ENCODE assay signal across 27 cellular contexts in the genomic region with DNA sequence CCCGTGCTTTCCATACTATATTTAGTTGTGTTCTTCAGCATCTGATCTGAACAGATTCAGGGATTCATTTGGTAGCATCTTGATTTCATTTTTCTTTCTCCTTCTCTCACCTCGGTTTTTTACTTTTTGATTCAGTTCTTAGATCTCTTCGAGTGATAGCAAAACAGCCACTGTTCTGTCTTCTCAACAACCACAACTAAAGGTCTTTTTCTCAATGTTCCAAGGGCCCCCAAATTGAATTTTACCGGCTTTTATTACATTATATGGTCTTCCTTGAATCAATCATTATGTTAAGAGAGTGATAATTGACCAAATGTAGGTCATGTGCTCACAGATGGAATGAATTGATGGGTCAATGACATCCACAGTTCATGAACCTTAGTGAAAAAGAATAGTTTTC.
"Had no signal": no experiment of that assay in that cellular context is flagged by ENCODE, and none has a peak within 500 bp of the region (broad histone marks: within the 10 kb centered on the region; RNA-seq: fewer than 3 reads in every experiment).

No MANE protein-coding gene starts in this region.

- H3K36me3 Mint-ChIP-seq: natural killer cell treated with Interleukin-12 subunit alpha and Interleukin-12 subunit beta and Interleukin-15 and Interleukin-18, amount 100 ng/mL, for 72 hours; neural progenitor cell; stimulated activated effector memory CD8-positive, alpha-beta T cell treated with anti-CD3 and anti-CD28 coated beads, Interleukin-12 subunit alpha, Interleukin-12 subunit beta, amount 100 ng/mL, for 72 hours; stimulated activated naive B cell treated with anti-CD40 and anti-IgM and Interleukin-4, amounts not matched to agents 10 μg/mL and 1 μg/mL and 100 μg/mL, for 72 hours had no signal

- H3K27me3 ChIP-seq: neural progenitor cell, ovary, right lobe of liver, sigmoid colon, stomach, thyroid gland, tibial nerve, upper lobe of left lung, vagina had no signal

- H3K4me3 Mint-ChIP-seq: natural killer cell treated with Interleukin-12 subunit alpha and Interleukin-12 subunit beta and Interleukin-15 and Interleukin-18, amount 100 ng/mL, for 72 hours; neural progenitor cell; stimulated activated effector memory CD8-positive, alpha-beta T cell treated with anti-CD3 and anti-CD28 coated beads, Interleukin-12 subunit alpha, Interleukin-12 subunit beta, amount 100 ng/mL, for 72 hours; stimulated activated naive B cell treated with anti-CD40 and anti-IgM and Interleukin-4, amounts not matched to agents 10 μg/mL and 1 μg/mL and 100 μg/mL, for 72 hours; stimulated activated naive CD8-positive, alpha-beta T cell treated with anti-CD3 and anti-CD28 coated beads, Interleukin-15, Interleukin-2, amounts not matched to agents 100 ng/mL and 50 ng/mL, for 24 hours had no signal

- H3K27ac ChIP-seq: neural progenitor cell, ovary, parathyroid adenoma, psoas muscle, right lobe of liver, sigmoid colon, stomach, thoracic aorta, thyroid gland, tibial nerve, vagina had no signal

- DNase-seq: occipital lobe; ovary; posterior cingulate gyrus; psoas muscle; right cardiac atrium; right lobe of liver; sigmoid colon; small intestine; stimulated activated CD4-positive, alpha-beta T cell treated with anti-CD3 and anti-CD28 coated beads, Interleukin-15, amount 100 ng/mL, for 24 hours; stimulated activated CD4-positive, alpha-beta T cell treated with anti-CD3 and anti-CD28 coated beads, Interleukin-2, amount 100 ng/mL, for 24 hours; stimulated activated CD4-positive, alpha-beta T cell treated with anti-CD3 and anti-CD28 coated beads, Interleukin-2, amount 100 ng/mL, for 48 hours; stimulated activated CD4-positive, alpha-beta T cell treated with anti-CD3 and anti-CD28 coated beads, Interleukin-4, amount 100 ng/mL, for 24 hours; stimulated activated naive B cell treated with anti-CD40 and anti-IgM and Interleukin-4, amounts not matched to agents 10 μg/mL and 1 μg/mL and 100 μg/mL, for 72 hours; stimulated activated naive CD4-positive, alpha-beta T cell treated with Interleukin-2 at 50 U/mL for 16 hours; stomach; thyroid gland; trophoblast cell; upper lobe of left lung had no signal

- H3K4me1 Mint-ChIP-seq: neural progenitor cell; stimulated activated effector memory CD8-positive, alpha-beta T cell treated with anti-CD3 and anti-CD28 coated beads, Interleukin-12 subunit alpha, Interleukin-12 subunit beta, amount 100 ng/mL, for 72 hours; stimulated activated naive B cell treated with anti-CD40 and anti-IgM and Interleukin-4, amounts not matched to agents 10 μg/mL and 1 μg/mL and 100 μg/mL, for 72 hours had no signal

- H3K79me2 ChIP-seq: parathyroid adenoma had no signal

- H3K9me3 ChIP-seq: ovary, psoas muscle, right lobe of liver, sigmoid colon, stomach, thoracic aorta, thyroid gland, tibial nerve, upper lobe of left lung, vagina had no signal

- H3K27ac Mint-ChIP-seq: natural killer cell treated with Interleukin-12 subunit alpha and Interleukin-12 subunit beta and Interleukin-15 and Interleukin-18, amount 100 ng/mL, for 72 hours; neural progenitor cell; progenitor cell of endocrine pancreas; stimulated activated effector memory CD8-positive, alpha-beta T cell treated with anti-CD3 and anti-CD28 coated beads, Interleukin-12 subunit alpha, Interleukin-12 subunit beta, amount 100 ng/mL, for 72 hours; stimulated activated naive B cell treated with anti-CD40 and anti-IgM and Interleukin-4, amounts not matched to agents 10 μg/mL and 1 μg/mL and 100 μg/mL, for 72 hours; stimulated activated naive CD8-positive, alpha-beta T cell treated with anti-CD3 and anti-CD28 coated beads, Interleukin-15, Interleukin-2, amounts not matched to agents 100 ng/mL and 50 ng/mL, for 24 hours had no signal

- H3K36me3 ChIP-seq: neural progenitor cell, ovary, right lobe of liver, sigmoid colon, stomach, thoracic aorta, thyroid gland, tibial nerve, upper lobe of left lung, vagina had no signal

- H3K4me2 ChIP-seq: neural progenitor cell had no signal

- H3K4me1 ChIP-seq: parathyroid adenoma, psoas muscle, right lobe of liver, sigmoid colon, stomach, thyroid gland, tibial nerve, vagina had no signal

- ATAC-seq: natural killer cell treated with Interleukin-12 subunit alpha and Interleukin-12 subunit beta and Interleukin-15 and Interleukin-18, amount 100 ng/mL, for 72 hours; psoas muscle; right lobe of liver; stimulated activated effector memory CD8-positive, alpha-beta T cell treated with anti-CD3 and anti-CD28 coated beads, Interleukin-12 subunit alpha, Interleukin-12 subunit beta, amount 100 ng/mL, for 72 hours; stimulated activated naive B cell treated with anti-CD40 and anti-IgM and Interleukin-4, amounts not matched to agents 10 μg/mL and 1 μg/mL and 100 μg/mL, for 72 hours had no signal

- H3K9me3 Mint-ChIP-seq: neural progenitor cell; stimulated activated naive B cell treated with anti-CD40 and anti-IgM and Interleukin-4, amounts not matched to agents 10 μg/mL and 1 μg/mL and 100 μg/mL, for 72 hours; stimulated activated naive CD8-positive, alpha-beta T cell treated with anti-CD3 and anti-CD28 coated beads, Interleukin-15, Interleukin-2, amounts not matched to agents 100 ng/mL and 50 ng/mL, for 24 hours had no signal

- H3K9ac ChIP-seq: neural progenitor cell, parathyroid adenoma had no signal

- H3K4me3 ChIP-seq: neural progenitor cell, ovary, psoas muscle, right lobe of liver, sigmoid colon, stomach, thoracic aorta, thyroid gland, tibial nerve, upper lobe of left lung, vagina had no signal

- H2AFZ ChIP-seq: neural progenitor cell, parathyroid adenoma had no signal

- H3K27me3 Mint-ChIP-seq: stimulated activated naive CD8-positive, alpha-beta T cell treated with anti-CD3 and anti-CD28 coated beads, Interleukin-15, Interleukin-2, amounts not matched to agents 100 ng/mL and 50 ng/mL, for 24 hours had no signal
